12 cellular contexts compared by ENCODE assay signal in the genomic region with DNA sequence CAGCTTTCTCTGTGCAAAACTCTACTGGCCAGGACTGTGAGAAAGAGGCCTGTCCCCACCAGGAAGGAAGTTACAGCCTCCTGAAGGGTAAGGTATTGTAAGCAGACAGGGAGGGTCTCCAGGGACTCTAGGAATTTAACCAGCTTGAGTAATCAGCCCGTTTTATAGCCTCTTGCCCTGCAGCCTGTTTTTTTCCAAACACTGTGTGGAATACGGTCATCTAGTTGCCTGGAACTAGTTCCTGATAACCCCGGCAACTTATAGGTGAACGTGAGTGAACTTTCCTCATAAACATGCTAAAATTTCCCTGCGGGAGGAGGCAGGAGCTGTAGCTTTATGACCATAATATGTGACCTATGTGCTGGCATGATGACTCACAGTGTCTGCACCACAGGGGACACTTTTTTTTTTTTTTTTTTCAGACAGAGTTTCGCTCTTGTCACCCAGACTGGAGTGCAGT.
A peak's percentile ranks its signal among the peaks of the same experiment; 100 is the strongest.
DNase-seq lines count a peak whose midpoint lies in the region; ATAC-seq and TF ChIP-seq lines count a peak whose summit lies in the region.
"Had no signal": no experiment of that assay in that cellular context is flagged by ENCODE, and none has a peak within 500 bp of the region (broad histone marks: within the 10 kb centered on the region; RNA-seq: fewer than 3 reads in every experiment).

No MANE protein-coding gene starts in this region.

- no peaks in the 10 kb centered on the region for H3K36me3 Mint-ChIP-seq in Caco-2 (ENCODE audit: insufficient read depth, unreplicated experiment)
- peaks cover 33 to 74% (median 73%) of the 10 kb centered on the region in 3 experiments for H3K36me3 Mint-ChIP-seq in H9 (ENCODE audit: insufficient read depth in 1 of 3, low read depth in 3 of 3)
- H3K36me3 Mint-ChIP-seq in activated T-cell treated with anti-CD3 and anti-CD28 coated beads, Interleukin-2, amount 50 U/mL, for 24 hours (ENCODE audit: low read depth): no peaks in the 10 kb centered on the region

- H3K27me3 Mint-ChIP-seq in Caco-2 (ENCODE audit: insufficient read depth, unreplicated experiment): peaks cover 8% of the 10 kb centered on the region
- no peaks in the 10 kb centered on the region for H3K27me3 Mint-ChIP-seq in H9 (ENCODE audit: low read depth)
- H3K27me3 Mint-ChIP-seq in activated T-cell treated with anti-CD3 and anti-CD28 coated beads, Interleukin-2, amount 50 U/mL, for 24 hours: peaks cover 5% of the 10 kb centered on the region

- H3K4me1 Mint-ChIP-seq in Caco-2 (ENCODE audit: low read depth, unreplicated experiment) (peaks cover 9% of the 10 kb centered on the region), H9 (peaks cover 50 to 64% of the 10 kb centered on the region in 2 experiments)
- no peaks in the 10 kb centered on the region for H3K4me1 Mint-ChIP-seq in activated T-cell treated with anti-CD3 and anti-CD28 coated beads, Interleukin-2, amount 50 U/mL, for 24 hours (ENCODE audit: low read depth)

- H3K23ac ChIP-seq in H9 (ENCODE audit: insufficient read length, low read depth, low read length): no peak overlapping the region

- intact Hi-C loops in Caco-2 (cut with micrococcal nuclease; ENCODE audit: unreplicated experiment): no loop called here
- intact Hi-C loops in head of caudate nucleus (cut with DNase I): no loop called here

- no TSS peak for BruUV-seq in Caco-2 (replicated peaks; lab: Mats Ljungman, UMichigan)

- H3K79me1 ChIP-seq in H9 (ENCODE audit: insufficient read depth, low read depth, low read length, poor library complexity, severe bottlenecking): no peaks in the 10 kb centered on the region

- H4K5ac ChIP-seq in H9 (ENCODE audit: insufficient read length, low read depth, low read length): no peak overlapping the region

- TF ChIP-seq CTCF in Caco-2 (IDR thresholded peaks at IDR 0.05; ENCODE audit: insufficient read depth in 1 of 2, low read depth in 1 of 2, low read length in 1 of 2, severe bottlenecking in 1 of 2, unreplicated experiment in 1 of 2) (no peak), H9 (conservative IDR thresholded peaks at IDR 0.05) (no peak)

- CTCF ChIA-PET in Caco-2 (lab: Charles Lee): interaction anchor here (0.7 kb wide), 1 partner anchor 1811 kb away, joined by 3 read pairs; no protein-coding TSS in a partner anchor

- H3K18ac ChIP-seq in H9 (ENCODE audit: insufficient read length, low read depth, low read length): no peak overlapping the region

- H3K9ac ChIP-seq in H9 (ENCODE audit: extremely low read depth, insufficient read length, low read length) (no peak overlapping the region), iPS-20b (ENCODE audit: low read depth, low read length) (peak overlapping the region; percentile 56; the same call in 1 of the 2 replicates)

- H3K14ac ChIP-seq in H9 (ENCODE audit: insufficient read depth, low read length): no peak overlapping the region

- H3K9me3 Mint-ChIP-seq in Caco-2 (ENCODE audit: unreplicated experiment) (no peaks in the 10 kb centered on the region), H9 (peaks cover 35 to 38% of the 10 kb centered on the region in 2 experiments)
- peaks cover 7% of the 10 kb centered on the region for H3K9me3 Mint-ChIP-seq in activated T-cell treated with anti-CD3 and anti-CD28 coated beads, Interleukin-2, amount 50 U/mL, for 24 hours

- H4K91ac ChIP-seq in H9 (ENCODE audit: insufficient read length, low read depth, low read length): no peak overlapping the region

- H3K23me2 ChIP-seq in H9 (ENCODE audit: insufficient read length, low read depth, low read length, poor library complexity, severe bottlenecking): no peaks in the 10 kb centered on the region

- no peak overlapping the region for H2BK120ac ChIP-seq in H9 (ENCODE audit: low read depth, low read length, poor library complexity, severe bottlenecking)

- H3K27ac Mint-ChIP-seq in Caco-2 (ENCODE audit: unreplicated experiment): peak overlapping the region; percentile 45
- peak overlapping the region; percentile 78 to 98 (median 92) for H3K27ac Mint-ChIP-seq in H9
- H3K27ac Mint-ChIP-seq in activated T-cell treated with anti-CD3 and anti-CD28 coated beads, Interleukin-2, amount 50 U/mL, for 24 hours: no peak overlapping the region
- H3K27ac Mint-ChIP-seq: stimulated activated naive CD8-positive, alpha-beta T cell treated with anti-CD3 and anti-CD28 coated beads, Interleukin-15, Interleukin-2, amounts not matched to agents 100 ng/mL and 50 ng/mL, for 24 hours had no signal

- no peak overlapping the region for H4K8ac ChIP-seq in H9 (replicated peaks; ENCODE audit: insufficient read length, low read depth, low read length)

- H3K36me3 ChIP-seq in Caco-2 (ENCODE audit: control insufficient read depth, insufficient read depth, low read length): no peaks in the 10 kb centered on the region
- peaks cover 34% of the 10 kb centered on the region; the same call in 1 of the 2 replicates for H3K36me3 ChIP-seq in iPS-20b (ENCODE audit: insufficient read depth, low read depth, low read length)

- H3K27ac ChIP-seq in H9 (ENCODE audit: insufficient read length, low read depth, low read length) (peak overlapping the region; percentile 86), iPS-20b (ENCODE audit: low read length) (peak overlapping the region; percentile 36)

- H3K4me3 ChIP-seq in Caco-2 (ENCODE audit: low read depth, low read length) (no peak overlapping the region), iPS-20b (ENCODE audit: low read length) (no peak overlapping the region)

- H3K9me3 ChIP-seq in Caco-2 (no peaks in the 10 kb centered on the region), H9 (ENCODE audit: control insufficient read depth, low read depth, low read length) (peaks cover 3% of the 10 kb centered on the region), iPS-20b (ENCODE audit: insufficient read depth, low read depth, low read length) (peaks cover 13% of the 10 kb centered on the region)

- WGBS in H9 (ENCODE audit: extremely low coverage, insufficient read length, low lambda C conversion rate): no CpG with 5 or more reads among the region's 6 CpGs

- H2BK12ac ChIP-seq in H9 (ENCODE audit: insufficient read length, low read depth, low read length): no peak overlapping the region

- H3K27me3 ChIP-seq in Caco-2 (replicated peaks; ENCODE audit: control insufficient read depth, insufficient read depth, low read length): no peaks in the 10 kb centered on the region
- no peaks in the 10 kb centered on the region for H3K27me3 ChIP-seq in H9 (ENCODE audit: insufficient read depth, low read length)
- no peaks in the 10 kb centered on the region for H3K27me3 ChIP-seq in iPS-20b (ENCODE audit: insufficient read depth, low read length)

- no peak overlapping the region for H2AK5ac ChIP-seq in H9 (ENCODE audit: insufficient read length, low read length)

- no peaks in the 10 kb centered on the region for H3K79me2 ChIP-seq in H9 (ENCODE audit: insufficient read depth, low read length)

- no peak for ATAC-seq in GM19328 (IDR thresholded peaks at IDR 0.05; ENCODE audit: unreplicated experiment)
- ATAC-seq in activated CD4-positive, CD25-positive, alpha-beta regulatory T cell treated with anti-CD3 and anti-CD28 coated beads, Interleukin-2, amount 50 U/mL, for 24 hours: no peak

- no peak overlapping the region for H3K4me2 ChIP-seq in H9 (ENCODE audit: insufficient read depth, insufficient read length, low read length)

- no peak overlapping the region for H2BK20ac ChIP-seq in H9 (ENCODE audit: low read depth, low read length, poor library complexity, severe bottlenecking)

- no peak overlapping the region for H2BK15ac ChIP-seq in H9 (ENCODE audit: low read depth, low read length)

- H3K4me1 ChIP-seq in Caco-2 (peaks cover 12% of the 10 kb centered on the region), H9 (ENCODE audit: insufficient read depth, low read length) (peaks cover 18% of the 10 kb centered on the region; the same call in 1 of the 2 replicates), iPS-20b (ENCODE audit: insufficient read depth, low read length) (peaks cover 23% of the 10 kb centered on the region)

- DNase-seq in Caco-2 (peak; percentile 56 to 81), H9 (no peak), T1000 (lab: John Stamatoyannopoulos, UW) (peak; percentile 76), head of caudate nucleus (no peak)
- DNase-seq in activated T-cell treated with anti-CD3 and anti-CD28 coated beads, Interleukin-2, amount 50 U/mL, for 24 hours: no peak
- DNase-seq: DND-41, NCI-H187, retina had no signal

- no peak overlapping the region for H2BK5ac ChIP-seq in H9 (ENCODE audit: insufficient read length, low read length)

- no peak overlapping the region for H3K4me3 Mint-ChIP-seq in Caco-2 (ENCODE audit: unreplicated experiment)
- H3K4me3 Mint-ChIP-seq in H9: peak overlapping the region in 1 of 2 experiments; percentile 18; a peak in 1 of 5 replicates
- H3K4me3 Mint-ChIP-seq in activated T-cell treated with anti-CD3 and anti-CD28 coated beads, Interleukin-2, amount 50 U/mL, for 24 hours: no peak overlapping the region
- H3K4me3 Mint-ChIP-seq: stimulated activated naive CD8-positive, alpha-beta T cell treated with anti-CD3 and anti-CD28 coated beads, Interleukin-15, Interleukin-2, amounts not matched to agents 100 ng/mL and 50 ng/mL, for 24 hours had no signal

- H2AFZ ChIP-seq in H9 (ENCODE audit: low read length): no peak overlapping the region

- H3K56ac ChIP-seq in H9 (ENCODE audit: insufficient read length, low read depth, low read length): no peak overlapping the region

- H3K4ac ChIP-seq in H9 (ENCODE audit: low read depth, low read length): no peak overlapping the region

- H3T11ph ChIP-seq in H9 (ENCODE audit: low read length): no peak overlapping the region

- POLR2A ChIA-PET in Caco-2 (lab: Charles Lee): no interaction called here

- no peaks in the 10 kb centered on the region for H4K20me1 ChIP-seq in H9 (ENCODE audit: control insufficient read depth, insufficient read depth, insufficient read length)

Comparison
In these comparisons a context has a peak if more than half of its experiments do, and no peak if none do; other contexts are left out.
1. DNase-seq: peak in Caco-2 (2 of 2) and T1000 (single experiment); none in H9 (single experiment), head of caudate nucleus (0 of 42) and activated T-cell treated with anti-CD3 and anti-CD28 coated beads, Interleukin-2, amount 50 U/mL, for 24 hours (single experiment).